8 cellular contexts compared by ENCODE assay signal in genomic region chr19:5131031-5131865, GRCh38.
DNase-seq lines count a peak whose midpoint lies in the region; ATAC-seq, FAIRE-seq and TF ChIP-seq lines count a peak whose summit lies in the region.

No MANE protein-coding gene starts in this region.

- peak; percentile 6 for TF ChIP-seq CTCF in brain microvascular endothelial cell (IDR thresholded peaks at IDR 0.05; ENCODE audit: low read depth, low read length, missing control alignments)
- TF ChIP-seq CTCF in kidney (IDR thresholded peaks at IDR 0.05; ENCODE audit: borderline replicate concordance, extremely low read depth, insufficient read depth) = no peak

- intact Hi-C loops in kidney (cut with DNase I) = no loop called here

- no peaks in the 10 kb centered on the region for H3K9me3 ChIP-seq in kidney (ENCODE audit: control insufficient read depth in 1 of 2, low read length in 2 of 2)

- ATAC-seq in HG03432 (IDR thresholded peaks at IDR 0.05; ENCODE audit: unreplicated experiment) (peak; percentile 42), GM19324 (IDR thresholded peaks at IDR 0.05; ENCODE audit: low FRiP score, unreplicated experiment) (no peak)

- H3K36me3 ChIP-seq in brain microvascular endothelial cell (replicated peaks) (peaks cover 13% of the 10 kb centered on the region), kidney (ENCODE audit: control insufficient read depth in 1 of 2, insufficient read depth in 2 of 2, low read length in 2 of 2) (peaks cover 3 to 9% of the 10 kb centered on the region in 2 donors)

- no peak overlapping the region for H3K27ac ChIP-seq in brain microvascular endothelial cell
- no peak overlapping the region for H3K27ac ChIP-seq in kidney (ENCODE audit: low read depth in 2 of 2, low read length in 2 of 2)

- no peak overlapping the region for H3K4me3 ChIP-seq in brain microvascular endothelial cell (ENCODE audit: low read depth, low read length)
- no peak overlapping the region for H3K4me3 ChIP-seq in kidney (ENCODE audit: low read length in 2 of 2)

- in situ Hi-C loops in brain microvascular endothelial cell (cut with HindIII; ENCODE audit: low pct_ligation_motif_present, low sequenced_read_pairs) = no loop called here

- no peaks in the 10 kb centered on the region for H3K27me3 ChIP-seq in brain microvascular endothelial cell (replicated peaks)

- no peaks in the 10 kb centered on the region for H3K4me1 ChIP-seq in kidney (ENCODE audit: control insufficient read depth in 1 of 2, insufficient read depth in 1 of 2, low read depth in 1 of 2, low read length in 2 of 2)

- DNase-seq in CD1c-positive myeloid dendritic cell (ENCODE audit: extremely low spot score) = peak; percentile 79
- peak; percentile 87 for DNase-seq in GM19238 (ENCODE audit: insufficient read length, low spot score)
- DNase-seq in brain microvascular endothelial cell = no peak
- DNase-seq in kidney = no peak
- DNase-seq in mucosa of gallbladder (ENCODE audit: low spot score) = no peak
- no peak for DNase-seq in NCI-H1105 (lab: John Stamatoyannopoulos, UW)

- H3K9ac ChIP-seq in kidney (ENCODE audit: low read length in 2 of 2) = no peak overlapping the region

- FAIRE-seq in kidney (lab: Jason Lieb, UNC) = no peak

Comparison
In these comparisons a context has a peak if more than half of its experiments do, and no peak if none do; other contexts are left out.
1. DNase-seq: peak in CD1c-positive myeloid dendritic cell (single experiment) and GM19238 (single experiment); none in brain microvascular endothelial cell (single experiment), kidney (single experiment), mucosa of gallbladder (single experiment) and NCI-H1105 (single experiment).